ENCODE assay signal across 21 cellular contexts in genomic region chr22:44554411-44554810, GRCh38. TPM values are rescaled to one million over a fixed set of nuclear protein-coding genes. Genes with fewer than 3 reads are reported as not detected.
A peak's percentile ranks its signal among the peaks of the same experiment; 100 is the strongest.
DNase-seq lines count a peak whose midpoint lies in the region; ATAC-seq, FAIRE-seq and TF ChIP-seq lines count a peak whose summit lies in the region.
"Had no signal": no experiment of that assay in that cellular context is flagged by ENCODE, and none has a peak within 500 bp of the region (broad histone marks: within the 10 kb centered on the region; RNA-seq: fewer than 3 reads in every experiment).

No MANE protein-coding gene starts in this region.

- peaks cover 4% of the 10 kb centered on the region; the same call in 1 of the 2 replicates for H3K9me1 ChIP-seq in IMR-90 (ENCODE audit: insufficient read depth, low read length)

- H3K4me2 ChIP-seq in IMR-90 (ENCODE audit: low read depth, low read length) = no peak overlapping the region
- H3K4me2 ChIP-seq: A549 had no signal

- FAIRE-seq in urothelium cell line (lab: Jason Lieb, UNC) = no peak
- FAIRE-seq: A549, D721Med, G401.6, GM12892, GM18507, HTR-8/SVneo had no signal

- H4K20me1 ChIP-seq in IMR-90 (ENCODE audit: insufficient read depth, low read length) = peaks cover 3% of the 10 kb centered on the region; the same call in 1 of the 2 replicates

- POLR2A ChIA-PET in IMR-90 (lab: Charles Lee; ENCODE audit: unreplicated experiment) = no interaction called here

- BruUV-seq in IMR-90 (replicated peaks; lab: Mats Ljungman, UMichigan) = no TSS peak

- no CpG with 5 or more reads among the region's 7 CpGs for WGBS in IMR-90 (ENCODE audit: extremely low coverage in 2 of 2, insufficient read length in 1 of 2), 2 experiments
- WGBS in sigmoid colon, 2 donors = 77 to 85% methylated on average over 7 of the region's 7 CpGs

- DNase-seq in activated CD8-positive, alpha-beta memory T cell treated with anti-CD3 and anti-CD28 coated beads, Interleukin-2, amount 50 U/mL, for 48 hours = peak; percentile 33
- no peak for DNase-seq in activated CD8-positive, alpha-beta memory T cell treated with anti-CD3 and anti-CD28 coated beads, Interleukin-2, amount 50 U/mL, for 4 hours
- DNase-seq in IMR-90 (no peak), left lobe of liver (ENCODE audit: low spot score) (peak; percentile 31), sigmoid colon (peak; percentile 10), NCI-H1436 (lab: John Stamatoyannopoulos, UW) (no peak), urothelium cell line (ENCODE audit: low spot score) (no peak)
- DNase-seq: AML-193; Caco-2; CD4-positive, alpha-beta T cell; GM23248 had no signal

- no peak overlapping the region for H3K18ac ChIP-seq in IMR-90 (ENCODE audit: low read depth, low read length)

- H3K27me3 ChIP-seq in IMR-90 (ENCODE audit: control insufficient read depth, insufficient read depth, low read length) (no peaks in the 10 kb centered on the region), sigmoid colon (no peaks in the 10 kb centered on the region)

- no peak overlapping the region for H3K56ac ChIP-seq in IMR-90 (ENCODE audit: extremely low read depth, insufficient read depth, low read length)

- H3K36me3 ChIP-seq in IMR-90 (ENCODE audit: control insufficient read depth, insufficient read depth, low read length) = no peaks in the 10 kb centered on the region
- H3K36me3 ChIP-seq in sigmoid colon = no peaks in the 10 kb centered on the region
- H3K36me3 ChIP-seq: HAP-1 had no signal

- H3K9ac ChIP-seq in IMR-90 (ENCODE audit: low read depth, low read length) = no peak overlapping the region
- H3K9ac ChIP-seq: GM23248 had no signal

- peak overlapping the region; percentile 32 for H2AK5ac ChIP-seq in IMR-90 (ENCODE audit: low read depth, low read length)

- no peak overlapping the region for H4K5ac ChIP-seq in IMR-90 (ENCODE audit: low read depth, low read length)

- H3K27ac ChIP-seq in IMR-90 (ENCODE audit: insufficient read depth, low read length) = no peak overlapping the region
- H3K27ac ChIP-seq in sigmoid colon = no peak overlapping the region
- H3K27ac ChIP-seq: 22Rv1, A549, C4-2B, GM23248 had no signal

- CTCF ChIA-PET in IMR-90 (lab: Yijun Ruan, JAX) = no interaction called here

- H3K9me3 ChIP-seq in IMR-90 (ENCODE audit: control insufficient read depth, insufficient read depth, low read length) (no peaks in the 10 kb centered on the region), sigmoid colon (no peaks in the 10 kb centered on the region)
- H3K9me3 ChIP-seq: A549, Caco-2, HAP-1 had no signal

- H2BK5ac ChIP-seq in IMR-90 (ENCODE audit: low read depth, low read length, poor library complexity, severe bottlenecking) = no peak overlapping the region

- no peaks in the 10 kb centered on the region for H3K79me1 ChIP-seq in IMR-90 (ENCODE audit: low read depth in 1 of 2, low read length in 2 of 2)

- no peak overlapping the region for H2BK120ac ChIP-seq in IMR-90 (ENCODE audit: low read depth, low read length)

- H4K8ac ChIP-seq in IMR-90 (ENCODE audit: low read depth in 2 of 2, low read length in 2 of 2) = no peak overlapping the region

- no peak overlapping the region for H2AK9ac ChIP-seq in IMR-90 (replicated peaks; ENCODE audit: low read depth, low read length, poor library complexity)

- ATAC-seq in IMR-90 (ENCODE audit: low read depth) (no peak), left lobe of liver (no peak), HG02588 (IDR thresholded peaks at IDR 0.05; ENCODE audit: unreplicated experiment) (no peak)
- ATAC-seq: A549 had no signal

- no peak overlapping the region for H2BK15ac ChIP-seq in IMR-90 (ENCODE audit: low read depth, low read length)

- intact Hi-C loops in IMR-90 (cut with micrococcal nuclease) = loop anchor here (5.0 to 10.0 kb wide), 3 partner anchors 60 to 178 kb away; partner anchors contain the start of gene RTL6
- intact Hi-C loops in sigmoid colon (cut with DNase I) = loop anchor here (5.0 kb wide), 1 partner anchor 192 kb away; no protein-coding TSS in a partner anchor

- peak overlapping the region; percentile 36; the same call in 1 of the 2 replicates for H3K4ac ChIP-seq in IMR-90 (ENCODE audit: low read depth, low read length)

- in situ Hi-C loops in IMR-90 (cut with MboI; ENCODE audit: low sequenced_read_pairs) = no loop called here

- no peak overlapping the region for H3K4me3 ChIP-seq in IMR-90 (ENCODE audit: insufficient read depth, low read depth, low read length)
- H3K4me3 ChIP-seq in sigmoid colon = no peak overlapping the region
- H3K4me3 ChIP-seq: A549, GM23248, HAP-1 had no signal

- no peak overlapping the region for H4K91ac ChIP-seq in IMR-90 (ENCODE audit: insufficient read depth, low read depth, low read length)

- H3K4me1 ChIP-seq in IMR-90 (ENCODE audit: control insufficient read depth, insufficient read depth, low read length) (peaks cover 7% of the 10 kb centered on the region), sigmoid colon (peaks cover 0 to 17% (median 12%) of the 10 kb centered on the region in 4 donors)
- H3K4me1 ChIP-seq: Caco-2, HAP-1 had no signal

- no peak for TF ChIP-seq POLR2A in IMR-90 (IDR thresholded peaks at IDR 0.05; ENCODE audit: low read depth, low read length)
- TF ChIP-seq POLR2A in sigmoid colon (IDR thresholded peaks at IDR 0.05) = no peak

- no peak overlapping the region for H3K23ac ChIP-seq in IMR-90 (ENCODE audit: low read depth, low read length)

- no peak for TF ChIP-seq RAD21 in IMR-90 (IDR thresholded peaks at IDR 0.05; ENCODE audit: low read length)

- TF ChIP-seq CTCF in IMR-90 (conservative IDR thresholded peaks at IDR 0.05; ENCODE audit: low read depth, low read length) (no peak), sigmoid colon (IDR thresholded peaks at IDR 0.05) (no peak)

- H2BK20ac ChIP-seq in IMR-90 (ENCODE audit: low read depth, low read length) = peak overlapping the region; percentile 20; the same call in 1 of the 2 replicates

- no peak overlapping the region for H3K14ac ChIP-seq in IMR-90 (replicated peaks; ENCODE audit: low read depth, low read length)

- TF ChIP-seq EP300 in sigmoid colon (IDR thresholded peaks at IDR 0.05) = no peak

- dilution Hi-C loops in IMR-90 (cut with HindIII; ENCODE audit: low sequenced_read_pairs, unreplicated experiment) = no loop called here

- H2AFZ ChIP-seq in IMR-90 (replicated peaks; ENCODE audit: low read length, poor library complexity) = no peak overlapping the region
- H2AFZ ChIP-seq: GM23248 had no signal

TF ChIP-seq in IMR-90, 13 proteins besides CTCF, POLR2A, EP300 and RAD21:
- TF ChIP-seq NFE2L2 (IDR thresholded peaks at IDR 0.05; ENCODE audit: low read depth, low read length) (no peak), RFX5 (IDR thresholded peaks at IDR 0.05; ENCODE audit: low read depth, low read length) (no peak), RCOR1 (IDR thresholded peaks at IDR 0.05; ENCODE audit: insufficient replicate concordance, low read length) (no peak), SMC3 (IDR thresholded peaks at IDR 0.05; ENCODE audit: low read depth, low read length) (no peak), MXI1 (IDR thresholded peaks at IDR 0.05; ENCODE audit: borderline replicate concordance, low read depth, low read length) (no peak), USF2 (IDR thresholded peaks at IDR 0.05; ENCODE audit: low read depth, low read length) (no peak), MAZ (IDR thresholded peaks at IDR 0.05; ENCODE audit: borderline replicate concordance, low read depth, low read length) (no peak)
TF ChIP-seq in IMR-90: peak in this region for 0.

RNA-seq across cellular contexts. Expression of gene RTL6, which starts 56.4 kb away (rescaled TPM):
- total RNA-seq in IMR-90 (2012; rRNA removed) (16.1 TPM in 2 replicates), left lobe of liver (5.1 TPM), sigmoid colon (10 to 100 TPM; 16.1 to 25.7 (median 20.5) TPM)
- polyA plus RNA-seq in IMR-90 (2012; rRNA removed) (17.2 and 19.2 TPM in 2 replicates), sigmoid colon (10 to 100 TPM in 1 of 3 donors, 1 to 10 TPM in 2; 8.3 to 13.6 (median 8.4) TPM)
- 13.9 and 18.0 TPM in 2 replicates for polyA plus RNA-seq in IMR-90 (2012; cell fraction: cytosol; rRNA removed)
- 10.7 and 13.6 TPM in 2 replicates for polyA plus RNA-seq in IMR-90 (2012; cell fraction: nucleus; rRNA removed; ENCODE audit: low replicate concordance)

Comparison
In these comparisons a context has a peak if more than half of its experiments do, and no peak if none do; other contexts are left out.
1. DNase-seq: peak in activated CD8-positive, alpha-beta memory T cell treated with anti-CD3 and anti-CD28 coated beads, Interleukin-2, amount 50 U/mL, for 48 hours (single experiment), left lobe of liver (single experiment) and sigmoid colon (single experiment); none in activated CD8-positive, alpha-beta memory T cell treated with anti-CD3 and anti-CD28 coated beads, Interleukin-2, amount 50 U/mL, for 4 hours (single experiment), IMR-90 (single experiment), NCI-H1436 (single experiment) and urothelium cell line (single experiment).